Comparison of ENCODE assay signal across 8 cellular contexts in the genomic region with DNA sequence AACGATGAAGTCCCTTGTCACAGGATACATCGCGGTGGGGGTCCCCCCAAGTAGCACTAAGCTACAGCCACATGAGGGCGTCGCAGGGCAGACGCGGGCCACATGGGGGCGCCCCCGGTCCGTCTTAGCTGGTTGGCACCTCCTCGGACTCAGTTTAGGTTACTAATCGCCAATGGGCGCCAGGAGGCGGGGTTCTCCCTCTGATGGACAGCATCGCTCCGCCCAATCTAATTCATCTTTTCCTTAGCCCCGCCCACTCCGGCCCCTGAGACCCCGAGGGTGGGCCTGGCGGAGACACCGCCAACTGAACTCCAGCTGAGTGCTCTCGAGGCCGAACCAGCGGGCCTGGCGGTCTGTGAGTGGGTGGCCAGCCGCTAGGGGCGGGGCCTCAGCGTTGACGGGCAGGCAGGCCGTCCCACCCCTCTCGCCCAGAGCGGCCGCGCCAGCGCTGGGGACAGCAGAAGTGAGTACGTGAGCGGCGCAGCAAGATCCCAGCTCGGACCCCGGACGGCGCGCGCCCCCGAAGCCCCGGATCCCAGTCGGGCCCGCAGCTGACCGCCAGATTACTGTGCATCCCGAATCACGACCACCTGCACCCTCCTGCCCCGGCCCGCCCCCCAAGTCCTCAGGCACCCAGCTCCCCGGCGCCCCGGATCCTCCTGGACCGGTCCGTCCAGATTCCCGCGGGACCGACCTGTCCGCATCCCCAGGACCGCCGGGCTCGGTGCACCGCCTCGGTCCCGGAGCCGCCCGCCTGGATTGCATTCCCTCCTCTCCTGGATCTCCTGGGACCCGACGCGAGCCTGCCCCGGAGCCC. TPM values are rescaled to one million over a fixed set of nuclear protein-coding genes. Genes with fewer than 3 reads are reported as not detected.
DNase-seq lines count a peak whose midpoint lies in the region; ATAC-seq and TF ChIP-seq lines count a peak whose summit lies in the region.

EPHB3 (plus strand) TSS at position 457 of the 817 bp plus-strand sequence. CDS start 451 bp downstream, outside the sequence.

- H3K27me3 Mint-ChIP-seq in activated T-cell treated with anti-CD3 and anti-CD28 coated beads, Interleukin-2, amount 50 U/mL, for 4 hours (ENCODE audit: low read depth): peaks cover 54% of the 10 kb centered on the region

- H3K9me2 ChIP-seq in PC-9 (ENCODE audit: insufficient read depth): no peaks in the 10 kb centered on the region

- no peaks in the 10 kb centered on the region for H3K36me3 Mint-ChIP-seq in activated T-cell treated with anti-CD3 and anti-CD28 coated beads, Interleukin-2, amount 50 U/mL, for 4 hours (ENCODE audit: insufficient read depth)

- H3K36me3 ChIP-seq in PC-9 (ENCODE audit: low read depth): no peaks in the 10 kb centered on the region

- H3F3A ChIP-seq in PC-9 (ENCODE audit: insufficient read depth, low read depth): peaks cover 28% of the 10 kb centered on the region

- intact Hi-C loops in PC-9 (cut with micrococcal nuclease; ENCODE audit: unreplicated experiment): loop anchor here (1.0 kb wide), 5 partner anchors 150 to 242 kb away; no protein-coding TSS in a partner anchor

- no peak within 1 kb of the TSS for H3K27ac ChIP-seq in PC-9

- H3K9me3 Mint-ChIP-seq in activated T-cell treated with anti-CD3 and anti-CD28 coated beads, Interleukin-2, amount 50 U/mL, for 4 hours: no peaks in the 10 kb centered on the region

- H3K79me2 ChIP-seq in PC-9 (ENCODE audit: low read depth): no peaks in the 10 kb centered on the region

- H3K4me3 Mint-ChIP-seq in activated T-cell treated with anti-CD3 and anti-CD28 coated beads, Interleukin-2, amount 50 U/mL, for 4 hours: peak within 1 kb of the TSS; percentile 73

- H3K27me3 ChIP-seq in PC-9 (ENCODE audit: insufficient read depth, low read depth): peaks cover 26% of the 10 kb centered on the region

- H4K20me1 ChIP-seq in PC-9 (ENCODE audit: insufficient read depth): no peaks in the 10 kb centered on the region

- H3K4me1 ChIP-seq in PC-9 (replicated peaks; ENCODE audit: insufficient read depth): peaks cover 49% of the 10 kb centered on the region

- no peak for TF ChIP-seq POLR2A in erythroblast (IDR thresholded peaks at IDR 0.05; ENCODE audit: low read length)

- H3K4me2 ChIP-seq in PC-9: peak within 1 kb of the TSS; percentile 85

- TF ChIP-seq CTCF in PC-9 (conservative IDR thresholded peaks at IDR 0.05): peak; percentile 100

- DNase-seq in DMS53 (lab: John Stamatoyannopoulos, UW) (peak; percentile 99), KG1 (lab: John Stamatoyannopoulos, UW) (peak; percentile 91), PC-9 (peak; percentile 99 to 100), erythroblast (lab: John Stamatoyannopoulos, UW) (peak; percentile 88 to 90), mucosa of gallbladder (ENCODE audit: low spot score) (peak; percentile 99)
- peak; percentile 84 for DNase-seq in activated T-cell treated with anti-CD3 and anti-CD28 coated beads, Interleukin-2, amount 50 U/mL, for 4 hours
- DNase-seq in stimulated activated CD8-positive, alpha-beta memory T cell treated with anti-CD3 and anti-CD28 coated beads, Interleukin-4, amount 100 ng/mL, for 1 hour (ENCODE audit: low read depth in 2 of 2, low spot score in 1 of 2): peak; percentile 69 to 79

- peak within 1 kb of the TSS; percentile 86 for H2AFZ ChIP-seq in PC-9

- ATAC-seq in GM21786 (IDR thresholded peaks at IDR 0.05; ENCODE audit: unreplicated experiment): peak; percentile 89
- peak; percentile 83 to 85 for ATAC-seq in activated T-cell treated with anti-CD3 and anti-CD28 coated beads, Interleukin-2, amount 50 U/mL, for 4 hours

- CTCF ChIA-PET in PC-9 (lab: Charles Lee): interaction anchor here (0.5 to 2.4 kb wide), 41 partner anchors 11 to 616 kb away, joined by 3 to 22 read pairs (median 5); no protein-coding TSS in a partner anchor

- no TSS peak for BruUV-seq in PC-9 (replicated peaks; lab: Mats Ljungman, UMichigan)

- POLR2A ChIA-PET in PC-9 (lab: Charles Lee; ENCODE audit: unreplicated experiment): interaction anchor here (0.5 to 0.8 kb wide), 9 partner anchors 78 to 626 kb away, joined by 3 to 21 read pairs (median 4); partner anchors contain the start of gene MAGEF1

- H3K9me3 ChIP-seq in PC-9 (ENCODE audit: insufficient read depth, low read depth): no peaks in the 10 kb centered on the region

- H3K4me1 Mint-ChIP-seq in activated T-cell treated with anti-CD3 and anti-CD28 coated beads, Interleukin-2, amount 50 U/mL, for 4 hours (ENCODE audit: low read depth): peaks cover 39% of the 10 kb centered on the region

- peak within 1 kb of the TSS; percentile 60 for H3K4me3 ChIP-seq in PC-9

RNA-seq across cellular contexts. Expression of gene EPHB3, which starts in this region (rescaled TPM):
- total RNA-seq in PC-9 (2021) (12.0 and 15.7 TPM in 2 replicates), mucosa of gallbladder (10.2 TPM)
- total RNA-seq in activated T-cell treated with anti-CD3 and anti-CD28 coated beads, Interleukin-2, amount 50 U/mL, for 4 hours: under 1 TPM in 1 of 3 donors, not detected in 2; 0.15 TPM

Comparison
In these comparisons a context has a peak if more than half of its experiments do, and no peak if none do; other contexts are left out.
1. Peak in DNase-seq and ATAC-seq in activated T-cell treated with anti-CD3 and anti-CD28 coated beads, Interleukin-2, amount 50 U/mL, for 4 hours; RNA of the gene not detected or under 1 TPM.